In the genomic region with DNA sequence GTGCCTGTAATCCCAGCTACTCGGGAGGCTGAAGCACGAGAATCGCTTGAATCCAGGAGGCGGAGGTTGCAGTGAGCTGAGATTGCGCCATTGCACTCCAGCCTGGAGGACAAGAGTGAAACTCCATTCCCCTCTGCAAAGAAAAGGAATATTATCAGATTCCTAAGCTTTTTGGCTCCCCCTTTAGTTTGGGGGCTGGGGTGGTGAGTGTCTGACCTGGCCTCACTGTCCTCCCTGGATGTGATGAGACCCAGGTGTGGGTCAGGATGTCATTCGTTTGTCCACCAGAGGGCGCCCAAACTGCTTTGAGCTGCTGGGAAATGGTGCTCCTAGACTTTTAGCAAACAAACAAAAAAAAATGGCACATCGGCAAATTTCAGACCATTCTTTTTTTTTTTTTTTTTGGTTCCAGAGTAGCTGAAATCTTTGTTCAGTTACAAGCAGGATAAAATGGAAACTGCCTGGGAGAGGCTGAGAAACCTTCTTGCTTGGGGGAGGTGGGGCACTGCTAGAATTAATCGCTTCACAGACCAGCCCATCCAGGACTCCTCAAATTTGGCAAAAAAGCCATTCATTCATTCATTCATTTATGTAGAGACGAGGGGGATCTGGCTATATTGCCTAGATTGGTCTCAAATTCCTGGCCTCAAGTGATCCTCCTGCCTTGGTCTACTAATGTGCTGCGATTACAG, we compare ENCODE assay signal across 8 cellular contexts. TPM values are rescaled to one million over a fixed set of nuclear protein-coding genes. Genes with fewer than 3 reads are reported as not detected.
DNase-seq lines count a peak whose midpoint lies in the region; ATAC-seq and TF ChIP-seq lines count a peak whose summit lies in the region.

No MANE protein-coding gene starts in this region.

- H3K27ac ChIP-seq in coronary artery (no peak overlapping the region), lower lobe of right lung (no peak overlapping the region)

- H3K4me1 ChIP-seq in lower lobe of right lung, result peaks cover 13% of the 10 kb centered on the region

- H3K9me3 ChIP-seq in lower lobe of right lung, result no peaks in the 10 kb centered on the region

- no peak overlapping the region for H3K4me3 ChIP-seq in coronary artery
- no peak overlapping the region for H3K4me3 ChIP-seq in lower lobe of right lung

- intact Hi-C loops in lower lobe of right lung (cut with DNase I), result no loop called here

- TF ChIP-seq CTCF in coronary artery (IDR thresholded peaks at IDR 0.05), result peak; percentile 39
- TF ChIP-seq CTCF in lower lobe of right lung (IDR thresholded peaks at IDR 0.05), result peak; percentile 82

- H3K36me3 ChIP-seq in lower lobe of right lung, result peaks cover 100% of the 10 kb centered on the region

- ATAC-seq in lower lobe of right lung (peak; percentile 66 to 75), GM21360 (IDR thresholded peaks at IDR 0.05; ENCODE audit: unreplicated experiment) (no peak)

- H3K27me3 ChIP-seq in lower lobe of right lung (ENCODE audit: low read depth), result no peaks in the 10 kb centered on the region

- peak; percentile 21 for DNase-seq in SIG-M5 treated with dmso at 0.1 percent for 504 hours (lab: John Stamatoyannopoulos, UW; ENCODE audit: unreplicated experiment)
- no peak for DNase-seq in SIG-M5 (lab: John Stamatoyannopoulos, UW)
- DNase-seq in NCI-H2196 treated with DMSO at 0.1 percent for 48 hours (lab: John Stamatoyannopoulos, UW; ENCODE audit: unreplicated experiment), result peak; percentile 44
- DNase-seq in activated CD4-positive, alpha-beta T cell treated with anti-CD3 and anti-CD28 coated beads, Interleukin-2, amount 50 U/mL, for 1 hour, result peak; percentile 81
- DNase-seq in coronary artery (ENCODE audit: low spot score), result no peak
- DNase-seq in lower lobe of right lung, result peak; percentile 86
- DNase-seq in stimulated activated CD8-positive, alpha-beta memory T cell treated with anti-CD3 and anti-CD28 coated beads, Interleukin-12 subunit alpha, Interleukin-12 subunit beta, amount 100 ng/mL, for 4 hours (ENCODE audit: low read depth), result peak; percentile 40

RNA-seq across cellular contexts. Expression of gene SPC24, which starts 29.4 kb away (rescaled TPM):
- 1.8 TPM for total RNA-seq in lower lobe of right lung

RNA-seq across cellular contexts. Expression of gene LDLR, which starts 36.9 kb away (rescaled TPM):
- 147 TPM for total RNA-seq in lower lobe of right lung

Comparison
In these comparisons a context has a peak if more than half of its experiments do, and no peak if none do; other contexts are left out.
1. DNase-seq: peak in SIG-M5 treated with dmso at 0.1 percent for 504 hours (single experiment), NCI-H2196 treated with DMSO at 0.1 percent for 48 hours (single experiment), activated CD4-positive, alpha-beta T cell treated with anti-CD3 and anti-CD28 coated beads, Interleukin-2, amount 50 U/mL, for 1 hour (single experiment), lower lobe of right lung (single experiment) and stimulated activated CD8-positive, alpha-beta memory T cell treated with anti-CD3 and anti-CD28 coated beads, Interleukin-12 subunit alpha, Interleukin-12 subunit beta, amount 100 ng/mL, for 4 hours (single experiment); none in SIG-M5 (single experiment) and coronary artery (single experiment).